24 cellular contexts compared by ENCODE assay signal in genomic region chr20:2887715-2888114, GRCh38. TPM values are rescaled to one million over a fixed set of nuclear protein-coding genes. Genes with fewer than 3 reads are reported as not detected.
DNase-seq lines count a peak whose midpoint lies in the region; ATAC-seq, FAIRE-seq and TF ChIP-seq lines count a peak whose summit lies in the region.
"Had no signal": no experiment of that assay in that cellular context is flagged by ENCODE, and none has a peak within 500 bp of the region (broad histone marks: within the 10 kb centered on the region; RNA-seq: fewer than 3 reads in every experiment).

No MANE protein-coding gene starts in this region.

- H3K36me3 ChIP-seq in HepG2 (replicated peaks in 1 of 2; ENCODE audit: control insufficient read depth in 1 of 2, insufficient read depth in 2 of 2, low read length in 2 of 2) (peaks cover 0 to 1% of the 10 kb centered on the region in 2 experiments; a peak in 1 of 5 replicates), right lobe of liver (no peaks in the 10 kb centered on the region), upper lobe of right lung (no peaks in the 10 kb centered on the region)
- H3K36me3 ChIP-seq: BE2C had no signal

- 0 out of 2 replicates have a peak, but pooled peaks cover 14% of the 10 kb centered on the region for H4K20me1 ChIP-seq in HepG2 (ENCODE audit: insufficient read depth, low read length)

- no peak for TF ChIP-seq RAD21 in HepG2 (CRISPR knock-in tag; IDR thresholded peaks at IDR 0.05)

- H3K9me3 ChIP-seq in HepG2 (ENCODE audit: low read length) = no peaks in the 10 kb centered on the region
- no peaks in the 10 kb centered on the region for H3K9me3 ChIP-seq in right lobe of liver
- H3K9me3 ChIP-seq in upper lobe of right lung = no peaks in the 10 kb centered on the region
- H3K9me3 ChIP-seq: BE2C had no signal

- H3K4me2 ChIP-seq in HepG2 (ENCODE audit: low read depth, low read length) = no peak overlapping the region

- no peaks in the 10 kb centered on the region for H3K36me3 Mint-ChIP-seq in effector memory CD8-positive, alpha-beta T cell (ENCODE audit: insufficient read depth)
- peaks cover 3% of the 10 kb centered on the region for H3K36me3 Mint-ChIP-seq in osteocyte (ENCODE audit: unreplicated experiment)

- no peaks in the 10 kb centered on the region for H3K27me3 Mint-ChIP-seq in effector memory CD8-positive, alpha-beta T cell
- H3K27me3 Mint-ChIP-seq in osteocyte (ENCODE audit: unreplicated experiment) = no peaks in the 10 kb centered on the region
- H3K27me3 Mint-ChIP-seq: CD4-positive, alpha-beta memory T cell had no signal

- H3K27me3 ChIP-seq in HepG2 (ENCODE audit: control insufficient read depth in 1 of 2, insufficient read depth in 2 of 2, low read length in 2 of 2) (no peaks in the 10 kb centered on the region), right lobe of liver (no peaks in the 10 kb centered on the region), upper lobe of right lung (no peaks in the 10 kb centered on the region)
- H3K27me3 ChIP-seq: BE2C; BLaER1 treated with 17β-estradiol and CSF1 and Interleukin-3, amounts not matched to agents 10 nM and 100 nM had no signal

- H2AFZ ChIP-seq in HepG2 (ENCODE audit: low read length) = no peak overlapping the region
- H2AFZ ChIP-seq: GM23248 had no signal

- H3K4me3 ChIP-seq in HepG2 (replicated peaks in 1 of 3; ENCODE audit: insufficient read depth in 1 of 3, low read depth in 2 of 3, low read length in 3 of 3) (no peak overlapping the region), right lobe of liver (no peak overlapping the region), upper lobe of right lung (no peak overlapping the region)
- H3K4me3 ChIP-seq: BLaER1 treated with 17β-estradiol and CSF1 and Interleukin-3, amounts not matched to agents 10 nM and 100 nM; GM23248 had no signal

- H3K4me1 ChIP-seq in HepG2 (ENCODE audit: insufficient read depth, low read length) = peaks cover 23% of the 10 kb centered on the region
- H3K4me1 ChIP-seq in right lobe of liver = no peaks in the 10 kb centered on the region
- H3K4me1 ChIP-seq in upper lobe of right lung = no peaks in the 10 kb centered on the region
- H3K4me1 ChIP-seq: BE2C had no signal

- H3K27ac Mint-ChIP-seq in effector memory CD8-positive, alpha-beta T cell = peak overlapping the region in 1 of 2 donors; percentile 29
- H3K27ac Mint-ChIP-seq in osteocyte (ENCODE audit: unreplicated experiment) = no peak overlapping the region
- H3K27ac Mint-ChIP-seq: CD14-positive monocyte had no signal

- TSS peak; percentile 19 for BruUV-seq in HepG2 (replicated peaks; lab: Mats Ljungman, UMichigan)

- H3K79me2 ChIP-seq in HepG2 (ENCODE audit: insufficient read depth, low read length) = peaks cover 71% of the 10 kb centered on the region

- 93% methylated on average over 3 of the region's 3 CpGs for WGBS in HepG2 (ENCODE audit: low lambda C conversion rate)
- WGBS in right lobe of liver (ENCODE audit: insufficient coverage, low coverage, low lambda C conversion rate, missing lambda C conversion rate) = 86% methylated on average over 3 of the region's 3 CpGs

- FAIRE-seq in HepG2 (lab: Jason Lieb, UNC) = no peak
- FAIRE-seq: A204.1, G401.6, GM12892, H1 had no signal

- TF ChIP-seq CTCF in HepG2 (CRISPR knock-in tag; IDR thresholded peaks at IDR 0.05) (no peak), right lobe of liver (IDR thresholded peaks at IDR 0.05) (no peak), osteocyte (IDR thresholded peaks at IDR 0.05) (no peak), upper lobe of right lung (IDR thresholded peaks at IDR 0.05) (no peak), RWPE1 (conservative IDR thresholded peaks at IDR 0.05; ENCODE audit: low read depth) (no peak)

- H3K9me3 Mint-ChIP-seq in effector memory CD8-positive, alpha-beta T cell = no peaks in the 10 kb centered on the region
- H3K9me3 Mint-ChIP-seq in osteocyte (ENCODE audit: unreplicated experiment) = no peaks in the 10 kb centered on the region
- H3K9me3 Mint-ChIP-seq: CD14-positive monocyte; CD4-positive, alpha-beta memory T cell had no signal

- H3K4me3 Mint-ChIP-seq in effector memory CD8-positive, alpha-beta T cell = peak overlapping the region; percentile 7 to 31
- no peak overlapping the region for H3K4me3 Mint-ChIP-seq in osteocyte (ENCODE audit: unreplicated experiment)
- H3K4me3 Mint-ChIP-seq: CD14-positive monocyte had no signal

- in situ Hi-C loops in HepG2 (cut with HindIII; ENCODE audit: extremely low pct_ligation_motif_present, low pct_unique_long_range_greater_than_20kb) = no loop called here

- ATAC-seq in HepG2 (no peak; the same call in 2 of the 3 replicates), right lobe of liver (no peak), upper lobe of right lung (peak; percentile 24), HG03097 (IDR thresholded peaks at IDR 0.05; ENCODE audit: low FRiP score, unreplicated experiment) (no peak)
- no peak for ATAC-seq in effector memory CD8-positive, alpha-beta T cell (replicated peaks)

- POLR2A ChIA-PET in HepG2 (lab: Yijun Ruan, JAX) (no interaction called here), RWPE1 (lab: Yijun Ruan, JAX; ENCODE audit: low non-redundant PET) (no interaction called here)

- no peak for DNase-seq in HepG2 (ENCODE audit: low spot score)
- no peak for DNase-seq in right lobe of liver
- DNase-seq in effector memory CD8-positive, alpha-beta T cell = no peak
- DNase-seq in osteocyte (ENCODE audit: extremely low spot score, unreplicated experiment) = peak; percentile 44
- DNase-seq in upper lobe of right lung = no peak
- DNase-seq in NCI-H226 = no peak
- no peak for DNase-seq in RWPE1 (ENCODE audit: low spot score)
- DNase-seq: BE2C; Calu3; CD4-positive, alpha-beta memory T cell; COR-L47; DMS153; DND-41; GM23248; H7; HCEC 1CT had no signal

- TF ChIP-seq EP300 in HepG2 (IDR thresholded peaks at IDR 0.05; ENCODE audit: low read depth in 2 of 2, low read length in 2 of 2) (no peak), HepG2 (CRISPR knock-in tag; IDR thresholded peaks at IDR 0.05; ENCODE audit: borderline replicate concordance) (no peak)

- TF ChIP-seq POLR2A in HepG2 (IDR thresholded peaks at IDR 0.05; ENCODE audit: insufficient read depth in 1 of 2, low read depth in 2 of 2, low read length in 2 of 2) (no peak), right lobe of liver (IDR thresholded peaks at IDR 0.05) (no peak)

- H3K9ac ChIP-seq in HepG2 (ENCODE audit: insufficient read depth, low read depth, low read length) = no peak overlapping the region
- H3K9ac ChIP-seq: BLaER1 treated with 17β-estradiol and CSF1 and Interleukin-3, amounts not matched to agents 10 nM and 100 nM; GM23248 had no signal

- intact Hi-C loops in HepG2 (cut with micrococcal nuclease; ENCODE audit: unreplicated experiment) (no loop called here), right lobe of liver (cut with DNase I) (no loop called here), upper lobe of right lung (cut with DNase I) (no loop called here)

- peaks cover 48 to 70% of the 10 kb centered on the region in 2 donors for H3K4me1 Mint-ChIP-seq in effector memory CD8-positive, alpha-beta T cell (ENCODE audit: low read depth in 2 of 2)
- H3K4me1 Mint-ChIP-seq in osteocyte (ENCODE audit: unreplicated experiment) = peaks cover 19% of the 10 kb centered on the region

- H3K27ac ChIP-seq in HepG2 (ENCODE audit: extremely low read length, insufficient read depth, low read length) (no peak overlapping the region), right lobe of liver (no peak overlapping the region), upper lobe of right lung (no peak overlapping the region), RWPE1 (no peak overlapping the region)
- H3K27ac ChIP-seq: 22Rv1; BLaER1 treated with 17β-estradiol and CSF1 and Interleukin-3, amounts not matched to agents 10 nM and 100 nM; GM23248 had no signal

- CTCF ChIA-PET in HepG2 (lab: Yijun Ruan, JAX; ENCODE audit: low intra/inter-chr PET ratio, low total read pairs) (no interaction called here), RWPE1 (lab: Yijun Ruan, JAX) (no interaction called here)

RNA-seq across cellular contexts. Expression of gene PTPRA, which starts 14.4 kb away (rescaled TPM):
- 43.7 and 47.2 TPM in 2 replicates for total RNA-seq in HepG2 (2016; rRNA removed; fragmentation: Illumina TruSeq; extraction: Trizol)
- total RNA-seq in HepG2 (2016; cell fraction: cytosol; rRNA removed; fragmentation: Illumina TruSeq; extraction: Trizol; ENCODE audit: low read depth) = 75.0 and 92.4 TPM in 2 replicates
- total RNA-seq in HepG2 (2016; cell fraction: insoluble cytoplasmic fraction; rRNA removed; fragmentation: Illumina TruSeq; extraction: Trizol) = 36.6 and 48.6 TPM in 2 replicates
- total RNA-seq in HepG2 (2016; cell fraction: membrane; rRNA removed; fragmentation: Illumina TruSeq; extraction: Trizol) = 68.2 and 69.6 TPM in 2 replicates
- 49.3 and 53.4 TPM in 2 replicates for total RNA-seq in HepG2 (2016; cell fraction: nucleus; rRNA removed; fragmentation: Illumina TruSeq; extraction: Trizol)
- 107 and 127 TPM in 2 replicates for polyA plus RNA-seq in HepG2 (2011; rRNA removed)
- 69.7 and 102 TPM in 2 replicates for polyA plus RNA-seq in HepG2 (2011; cell fraction: cytosol; rRNA removed)
- 65.1 and 68.2 TPM in 2 replicates for polyA plus RNA-seq in HepG2 (2011; cell fraction: nucleus; rRNA removed)
- 67.3 and 73.2 TPM in 2 replicates for polyA plus RNA-seq in HepG2 (2012)
- 23.1 and 26.7 TPM in 2 replicates for polyA plus RNA-seq in HepG2 (2016; cell fraction: cytosol; fragmentation: Illumina TruSeq; extraction: Trizol; ENCODE audit: low read depth)
- polyA plus RNA-seq in HepG2 (2016; cell fraction: insoluble cytoplasmic fraction; fragmentation: Illumina TruSeq; extraction: Trizol; ENCODE audit: low read depth) = 56.2 and 64.8 TPM in 2 replicates
- 68.7 and 72.2 TPM in 2 replicates for polyA plus RNA-seq in HepG2 (2016; cell fraction: membrane; fragmentation: Illumina TruSeq; extraction: Trizol; ENCODE audit: low read depth)
- polyA plus RNA-seq in HepG2 (2016; cell fraction: nucleus; fragmentation: Illumina TruSeq; extraction: Trizol; ENCODE audit: insufficient read depth, low read depth) = 100 and 102 TPM in 2 replicates
- 22.9 and 71.1 TPM in 2 replicates for polyA minus RNA-seq in HepG2 (2011; rRNA and poly(A)+ RNA removed; ENCODE audit: low replicate concordance)
- 48.3 and 52.0 TPM in 2 replicates for polyA minus RNA-seq in HepG2 (2011; cell fraction: cytosol; rRNA and poly(A)+ RNA removed)
- 49.8 and 61.4 TPM in 2 replicates for polyA minus RNA-seq in HepG2 (2011; cell fraction: nucleus; rRNA and poly(A)+ RNA removed)
- total RNA-seq in right lobe of liver = 10 to 100 TPM; 15.7 to 22.1 (median 18.6) TPM
- total RNA-seq in osteocyte = 80.2 and 88.6 TPM in 2 replicates
- 69.6 TPM for total RNA-seq in upper lobe of right lung

RNA-seq across cellular contexts. Expression of gene VPS16, which starts 47.2 kb away (rescaled TPM):
- 27.6 and 35.4 TPM in 2 replicates for total RNA-seq in HepG2 (2016; rRNA removed; fragmentation: Illumina TruSeq; extraction: Trizol)
- 5.8 and 7.1 TPM in 2 replicates for total RNA-seq in HepG2 (2016; cell fraction: cytosol; rRNA removed; fragmentation: Illumina TruSeq; extraction: Trizol; ENCODE audit: low read depth)
- 28.5 and 36.0 TPM in 2 replicates for total RNA-seq in HepG2 (2016; cell fraction: insoluble cytoplasmic fraction; rRNA removed; fragmentation: Illumina TruSeq; extraction: Trizol)
- 7.1 and 7.2 TPM in 2 replicates for total RNA-seq in HepG2 (2016; cell fraction: membrane; rRNA removed; fragmentation: Illumina TruSeq; extraction: Trizol)
- 36.6 and 39.6 TPM in 2 replicates for total RNA-seq in HepG2 (2016; cell fraction: nucleus; rRNA removed; fragmentation: Illumina TruSeq; extraction: Trizol)
- 34.2 and 44.0 TPM in 2 replicates for polyA plus RNA-seq in HepG2 (2011; rRNA removed)
- polyA plus RNA-seq in HepG2 (2011; cell fraction: cytosol; rRNA removed) = 21.5 and 23.3 TPM in 2 replicates
- polyA plus RNA-seq in HepG2 (2011; cell fraction: nucleus; rRNA removed) = 216 and 253 TPM in 2 replicates
- polyA plus RNA-seq in HepG2 (2012) = 26.0 and 31.8 TPM in 2 replicates
- polyA plus RNA-seq in HepG2 (2016; cell fraction: cytosol; fragmentation: Illumina TruSeq; extraction: Trizol; ENCODE audit: low read depth) = 3.7 and 4.5 TPM in 2 replicates
- polyA plus RNA-seq in HepG2 (2016; cell fraction: insoluble cytoplasmic fraction; fragmentation: Illumina TruSeq; extraction: Trizol; ENCODE audit: low read depth) = 22.7 and 23.3 TPM in 2 replicates
- polyA plus RNA-seq in HepG2 (2016; cell fraction: membrane; fragmentation: Illumina TruSeq; extraction: Trizol; ENCODE audit: low read depth) = 4.4 and 5.8 TPM in 2 replicates
- 85.0 and 94.6 TPM in 2 replicates for polyA plus RNA-seq in HepG2 (2016; cell fraction: nucleus; fragmentation: Illumina TruSeq; extraction: Trizol; ENCODE audit: insufficient read depth, low read depth)
- polyA minus RNA-seq in HepG2 (2011; rRNA and poly(A)+ RNA removed; ENCODE audit: low replicate concordance) = 26.6 and 68.4 TPM in 2 replicates
- 14.9 and 18.9 TPM in 2 replicates for polyA minus RNA-seq in HepG2 (2011; cell fraction: cytosol; rRNA and poly(A)+ RNA removed)
- polyA minus RNA-seq in HepG2 (2011; cell fraction: nucleus; rRNA and poly(A)+ RNA removed) = 34.0 and 43.6 TPM in 2 replicates
- total RNA-seq in right lobe of liver = 10 to 100 TPM; 17.2 to 22.2 (median 19.1) TPM
- 45.2 and 51.1 TPM in 2 replicates for total RNA-seq in osteocyte
- 34.8 TPM for total RNA-seq in upper lobe of right lung

RNA-seq across cellular contexts. Expression of gene PCED1A, which starts 47.3 kb away (rescaled TPM):
- total RNA-seq in HepG2 (2016; rRNA removed; fragmentation: Illumina TruSeq; extraction: Trizol) (12.6 and 40.1 TPM in 2 replicates), right lobe of liver (10 to 100 TPM in 5 of 6 experiments, 1 to 10 TPM in 1; 9.6 to 22.2 (median 18.6) TPM), osteocyte (68.3 and 80.8 TPM in 2 replicates), upper lobe of right lung (44.3 TPM)
- 15.8 and 19.1 TPM in 2 replicates for total RNA-seq in HepG2 (2016; cell fraction: cytosol; rRNA removed; fragmentation: Illumina TruSeq; extraction: Trizol; ENCODE audit: low read depth)
- 12.7 and 43.6 TPM in 2 replicates for total RNA-seq in HepG2 (2016; cell fraction: insoluble cytoplasmic fraction; rRNA removed; fragmentation: Illumina TruSeq; extraction: Trizol)
- total RNA-seq in HepG2 (2016; cell fraction: membrane; rRNA removed; fragmentation: Illumina TruSeq; extraction: Trizol) = 25.5 and 30.3 TPM in 2 replicates
- total RNA-seq in HepG2 (2016; cell fraction: nucleus; rRNA removed; fragmentation: Illumina TruSeq; extraction: Trizol) = 50.5 and 56.6 TPM in 2 replicates
- polyA plus RNA-seq in HepG2 (2011; rRNA removed) = 84.2 and 92.3 TPM in 2 replicates
- 34.6 and 52.7 TPM in 2 replicates for polyA plus RNA-seq in HepG2 (2011; cell fraction: cytosol; rRNA removed)
- 548 and 651 TPM in 2 replicates for polyA plus RNA-seq in HepG2 (2011; cell fraction: nucleus; rRNA removed)
- 37.5 and 47.0 TPM in 2 replicates for polyA plus RNA-seq in HepG2 (2012)
- 15.4 and 16.6 TPM in 2 replicates for polyA plus RNA-seq in HepG2 (2016; cell fraction: cytosol; fragmentation: Illumina TruSeq; extraction: Trizol; ENCODE audit: low read depth)
- 13.1 and 14.6 TPM in 2 replicates for polyA plus RNA-seq in HepG2 (2016; cell fraction: insoluble cytoplasmic fraction; fragmentation: Illumina TruSeq; extraction: Trizol; ENCODE audit: low read depth)
- polyA plus RNA-seq in HepG2 (2016; cell fraction: membrane; fragmentation: Illumina TruSeq; extraction: Trizol; ENCODE audit: low read depth) = 23.9 and 27.4 TPM in 2 replicates
- 129 TPM in 2 replicates for polyA plus RNA-seq in HepG2 (2016; cell fraction: nucleus; fragmentation: Illumina TruSeq; extraction: Trizol; ENCODE audit: insufficient read depth, low read depth)
- polyA minus RNA-seq in HepG2 (2011; rRNA and poly(A)+ RNA removed; ENCODE audit: low replicate concordance) = 12.5 and 33.7 TPM in 2 replicates
- 9.0 and 9.2 TPM in 2 replicates for polyA minus RNA-seq in HepG2 (2011; cell fraction: cytosol; rRNA and poly(A)+ RNA removed)
- polyA minus RNA-seq in HepG2 (2011; cell fraction: nucleus; rRNA and poly(A)+ RNA removed) = 45.2 and 51.7 TPM in 2 replicates
